In genomic region chr22:31212783-31213626, GRCh38 we compare ENCODE assay signal across 8 cellular contexts. TPM values are rescaled to one million over a fixed set of nuclear protein-coding genes. Genes with fewer than 3 reads are reported as not detected.
A peak's percentile ranks its signal among the peaks of the same experiment; 100 is the strongest.
DNase-seq lines count a peak whose midpoint lies in the region; ATAC-seq and TF ChIP-seq lines count a peak whose summit lies in the region.

No MANE protein-coding gene starts in this region.

- ATAC-seq in body of pancreas (no peak), GM19324 (IDR thresholded peaks at IDR 0.05; ENCODE audit: low FRiP score, unreplicated experiment) (no peak), HG03196 (IDR thresholded peaks at IDR 0.05; ENCODE audit: unreplicated experiment) (no peak)

- TF ChIP-seq CTCF in A673 (conservative IDR thresholded peaks at IDR 0.05; ENCODE audit: low read depth, low read length) (no peak), body of pancreas (IDR thresholded peaks at IDR 0.05) (no peak)

- H3K27ac ChIP-seq in A673 (ENCODE audit: low read depth, low read length, poor library complexity, severe bottlenecking), result peak overlapping the region; percentile 47
- peak overlapping the region; percentile 68 for H3K27ac ChIP-seq in HUES64 (ENCODE audit: low read depth, low read length)
- peak overlapping the region in 3 of 4 donors; percentile 79 to 84 (median 83) for H3K27ac ChIP-seq in body of pancreas
- H3K27ac ChIP-seq in mucosa of rectum (ENCODE audit: low read depth in 2 of 2, low read length in 2 of 2), result peak overlapping the region; percentile 81 to 89

- TSS peak; percentile 43 for BruUV-seq in A673 (replicated peaks; lab: Mats Ljungman, UMichigan)

- no peaks in the 10 kb centered on the region for H3K27me3 ChIP-seq in A673 (replicated peaks; ENCODE audit: insufficient read depth, low read depth, low read length, poor library complexity)
- H3K27me3 ChIP-seq in HUES64 (ENCODE audit: insufficient read depth, low read length), result no peaks in the 10 kb centered on the region
- H3K27me3 ChIP-seq in body of pancreas, result no peaks in the 10 kb centered on the region
- no peaks in the 10 kb centered on the region for H3K27me3 ChIP-seq in mucosa of rectum (ENCODE audit: control insufficient read depth in 2 of 2, insufficient read depth in 2 of 2, low read length in 2 of 2)

- H3K36me3 ChIP-seq in A673 (ENCODE audit: insufficient read depth, low read length, poor library complexity, severe bottlenecking), result no peaks in the 10 kb centered on the region
- 0 out of 2 replicates have a peak, but pooled peaks cover 4% of the 10 kb centered on the region for H3K36me3 ChIP-seq in HUES64 (ENCODE audit: insufficient read depth, low read length)
- H3K36me3 ChIP-seq in body of pancreas (replicated peaks in 1 of 2; ENCODE audit: insufficient read depth in 1 of 2, low read depth in 2 of 2), result no peaks in the 10 kb centered on the region
- H3K36me3 ChIP-seq in mucosa of rectum (ENCODE audit: control insufficient read depth in 2 of 2, insufficient read depth in 2 of 2, low read length in 2 of 2), result peaks cover 0 to 3% of the 10 kb centered on the region in 2 donors

- H3K4me1 ChIP-seq in A673 (ENCODE audit: insufficient read depth, low read length, poor library complexity, severe bottlenecking) (peaks cover 16% of the 10 kb centered on the region), HUES64 (ENCODE audit: insufficient read depth, low read length) (peaks cover 10% of the 10 kb centered on the region), body of pancreas (peaks cover 63% of the 10 kb centered on the region), mucosa of rectum (ENCODE audit: control insufficient read depth in 2 of 2, insufficient read depth in 2 of 2, low read length in 2 of 2) (peaks cover 47% of the 10 kb centered on the region in 2 donors)

- H3K9ac ChIP-seq in HUES64 (ENCODE audit: low read depth, low read length) (peak overlapping the region; percentile 87), mucosa of rectum (ENCODE audit: low read depth in 1 of 2, low read length in 2 of 2) (peak overlapping the region; percentile 95 to 97)

- DNase-seq in A673 (ENCODE audit: low spot score) (peak; percentile 15), body of pancreas (no peak), CD1c-positive myeloid dendritic cell (ENCODE audit: extremely low spot score) (no peak)
- DNase-seq in effector CD4-positive, alpha-beta T cell, result no peak

- CTCF ChIA-PET in A673 (lab: Charles Lee), result interaction anchor here (0.5 to 2.0 kb wide), 4 partner anchors 10 to 99 kb away, joined by 3 to 18 read pairs (median 6); partner anchors contain the start of gene PIK3IP1

- 36% methylated on average over 10 of the region's 11 CpGs for WGBS in HUES64
- WGBS in body of pancreas, 2 donors, result 16 to 26% methylated on average over 11 of the region's 11 CpGs

- no peaks in the 10 kb centered on the region for H3K9me3 ChIP-seq in A673 (ENCODE audit: low read depth, low read length, poor library complexity, severe bottlenecking)
- no peaks in the 10 kb centered on the region for H3K9me3 ChIP-seq in HUES64 (ENCODE audit: insufficient read depth, low read depth, low read length)
- no peaks in the 10 kb centered on the region for H3K9me3 ChIP-seq in body of pancreas
- H3K9me3 ChIP-seq in mucosa of rectum (ENCODE audit: control insufficient read depth in 2 of 2, low read length in 2 of 2), result no peaks in the 10 kb centered on the region

- POLR2A ChIA-PET in A673 (lab: Charles Lee; ENCODE audit: low non-redundant PET), result interaction anchor here (0.6 kb wide), 1 partner anchor 396 kb away, joined by 3 read pairs; no protein-coding TSS in a partner anchor

- peak overlapping the region; percentile 62 for H3K4me3 ChIP-seq in A673 (ENCODE audit: low read depth, low read length, poor library complexity, severe bottlenecking)
- H3K4me3 ChIP-seq in HUES64 (ENCODE audit: low read length), result peak overlapping the region; percentile 73
- H3K4me3 ChIP-seq in body of pancreas, result peak overlapping the region; percentile 93 to 98
- H3K4me3 ChIP-seq in mucosa of rectum (ENCODE audit: low read length in 2 of 2), result peak overlapping the region; percentile 80 to 88

- TF ChIP-seq POLR2A in body of pancreas (IDR thresholded peaks at IDR 0.05), result no peak

- intact Hi-C loops in A673 (cut with micrococcal nuclease; ENCODE audit: unreplicated experiment) (loop anchor here (2.0 to 5.0 kb wide), 2 partner anchors 60 to 79 kb away; partner anchors contain the start of gene PIK3IP1), body of pancreas (cut with DNase I) (no loop called here)

RNA-seq across cellular contexts. Expression of gene LIMK2, which starts 0.9 kb away (rescaled TPM):
- 27.9 and 33.4 TPM in 2 replicates for total RNA-seq in A673 (2021)
- polyA plus RNA-seq in HUES64 (2013, experiment 1 of 2), result 25.4 TPM
- polyA plus RNA-seq in HUES64 (2013, experiment 2 of 2), result 18.7 TPM
- 10 to 100 TPM; 27.5 to 79.8 TPM for total RNA-seq in body of pancreas

RNA-seq across cellular contexts. Expression of gene RNF185, which starts 53.0 kb away (rescaled TPM):
- total RNA-seq in A673 (2021) (28.2 and 31.8 TPM in 2 replicates), body of pancreas (10 to 100 TPM; 11.5 to 20.8 TPM)
- 19.2 TPM for polyA plus RNA-seq in HUES64 (2013, experiment 1 of 2)
- polyA plus RNA-seq in HUES64 (2013, experiment 2 of 2), result 21.9 TPM
